26 cellular contexts compared by ENCODE assay signal in the genomic region with DNA sequence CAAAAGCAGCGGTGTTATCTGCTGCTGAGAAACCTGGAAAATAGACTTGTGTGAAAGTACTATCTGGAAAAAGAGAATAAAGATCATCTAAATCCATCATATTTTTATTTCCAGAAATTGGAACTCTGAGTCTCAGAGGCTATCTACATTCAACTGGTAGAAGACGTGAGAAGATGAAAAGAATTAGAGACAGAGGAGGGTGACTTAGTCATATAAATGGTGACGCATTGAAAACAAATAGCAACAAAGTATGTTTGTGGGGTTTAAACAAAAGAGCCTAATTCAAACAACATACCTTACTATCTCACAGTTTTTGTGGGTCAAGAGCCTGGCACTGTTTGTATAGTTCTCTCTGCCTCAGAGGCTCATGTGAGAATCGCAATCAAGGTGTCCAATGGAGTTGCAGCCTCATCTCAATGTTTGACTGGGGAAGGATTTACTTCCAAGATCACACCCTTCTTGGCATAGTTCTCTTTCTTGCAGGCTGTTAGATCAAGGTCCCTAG.
"Had no signal": no experiment of that assay in that cellular context is flagged by ENCODE, and none has a peak within 500 bp of the region (broad histone marks: within the 10 kb centered on the region; RNA-seq: fewer than 3 reads in every experiment).

No MANE protein-coding gene starts in this region.

- H3K4me1 Mint-ChIP-seq: memory B cell; naive thymus-derived CD8-positive, alpha-beta T cell; nephron; neural crest cell; stimulated activated naive B cell treated with anti-CD40 and anti-IgM and Interleukin-4, amounts not matched to agents 10 μg/mL and 1 μg/mL and 100 μg/mL, for 72 hours had no signal

- H3K27me3 ChIP-seq: pancreas, stomach, testis, thyroid gland, transverse colon, upper lobe of left lung, vagina had no signal

- H3K4me3 Mint-ChIP-seq: memory B cell; naive thymus-derived CD8-positive, alpha-beta T cell; nephron; neural crest cell; stimulated activated naive B cell treated with anti-CD40 and anti-IgM and Interleukin-4, amounts not matched to agents 10 μg/mL and 1 μg/mL and 100 μg/mL, for 72 hours had no signal

- H3K9me3 Mint-ChIP-seq: memory B cell, nephron, neural crest cell had no signal

- H3K27me3 Mint-ChIP-seq: memory B cell; naive thymus-derived CD8-positive, alpha-beta T cell; stimulated activated naive B cell treated with anti-CD40 and anti-IgM and Interleukin-4, amounts not matched to agents 10 μg/mL and 1 μg/mL and 100 μg/mL, for 72 hours had no signal

- H3K36me3 ChIP-seq: left ventricle myocardium inferior, pancreas, prostate gland, stomach, thyroid gland, transverse colon, upper lobe of left lung, vagina had no signal

- H3K4me3 ChIP-seq: left ventricle myocardium inferior, pancreas, prostate gland, skin epidermis, stomach, testis, thyroid gland, transverse colon, upper lobe of left lung, vagina had no signal

- H3K36me3 Mint-ChIP-seq: memory B cell; naive thymus-derived CD8-positive, alpha-beta T cell; stimulated activated naive B cell treated with anti-CD40 and anti-IgM and Interleukin-4, amounts not matched to agents 10 μg/mL and 1 μg/mL and 100 μg/mL, for 72 hours had no signal

- H3K9me3 ChIP-seq: left ventricle myocardium inferior, pancreas, prostate gland, stomach, testis, thyroid gland, transverse colon, upper lobe of left lung, vagina had no signal

- H3K4me1 ChIP-seq: left ventricle myocardium inferior, pancreas, prostate gland, stomach, testis, thyroid gland, transverse colon, upper lobe of left lung, vagina had no signal

- ATAC-seq: naive thymus-derived CD8-positive, alpha-beta T cell; pancreas; right cardiac atrium; sciatic nerve; stimulated activated naive B cell treated with anti-CD40 and anti-IgM and Interleukin-4, amounts not matched to agents 10 μg/mL and 1 μg/mL and 100 μg/mL, for 72 hours; stimulated activated naive CD8-positive, alpha-beta T cell treated with anti-CD3 and anti-CD28 coated beads, Interleukin-15, Interleukin-2, amounts not matched to agents 100 U/mL and 50 U/mL, for 24 hours had no signal

- FAIRE-seq: pancreas had no signal

- H3K27ac Mint-ChIP-seq: memory B cell; naive thymus-derived CD8-positive, alpha-beta T cell; nephron; stimulated activated naive B cell treated with anti-CD40 and anti-IgM and Interleukin-4, amounts not matched to agents 10 μg/mL and 1 μg/mL and 100 μg/mL, for 72 hours had no signal

- DNase-seq: islet precursor cell; left ventricle myocardium inferior; naive thymus-derived CD8-positive, alpha-beta T cell; nucleus accumbens; pancreas; posterior cingulate gyrus; retina; right cardiac atrium; stimulated activated CD4-positive, alpha-beta T cell treated with anti-CD3 and anti-CD28 coated beads, Interleukin-12 subunit alpha, Interleukin-12 subunit beta, amount 100 ng/mL, for 4 hours; stimulated activated CD4-positive, alpha-beta T cell treated with anti-CD3 and anti-CD28 coated beads, Interleukin-15, amount 100 ng/mL, for 24 hours; stimulated activated CD4-positive, alpha-beta T cell treated with anti-CD3 and anti-CD28 coated beads, Interleukin-2, amount 100 ng/mL, for 24 hours; stimulated activated CD4-positive, alpha-beta T cell treated with anti-CD3 and anti-CD28 coated beads, Interleukin-4, amount 100 ng/mL, for 1 hour; stimulated activated naive B cell treated with anti-CD40 and anti-IgM and Interleukin-4, amounts not matched to agents 10 μg/mL and 1 μg/mL and 100 μg/mL, for 72 hours; stimulated activated naive CD8-positive, alpha-beta T cell treated with anti-CD3 and anti-CD28 coated beads, Interleukin-15, Interleukin-2, amounts not matched to agents 100 U/mL and 50 U/mL, for 24 hours; stomach; testis; thyroid gland; transverse colon; upper lobe of left lung had no signal

- H3K27ac ChIP-seq: left ventricle myocardium inferior, pancreas, prostate gland, skin epidermis, stomach, testis, thyroid gland, transverse colon, upper lobe of left lung, vagina had no signal
